In the genomic region with DNA sequence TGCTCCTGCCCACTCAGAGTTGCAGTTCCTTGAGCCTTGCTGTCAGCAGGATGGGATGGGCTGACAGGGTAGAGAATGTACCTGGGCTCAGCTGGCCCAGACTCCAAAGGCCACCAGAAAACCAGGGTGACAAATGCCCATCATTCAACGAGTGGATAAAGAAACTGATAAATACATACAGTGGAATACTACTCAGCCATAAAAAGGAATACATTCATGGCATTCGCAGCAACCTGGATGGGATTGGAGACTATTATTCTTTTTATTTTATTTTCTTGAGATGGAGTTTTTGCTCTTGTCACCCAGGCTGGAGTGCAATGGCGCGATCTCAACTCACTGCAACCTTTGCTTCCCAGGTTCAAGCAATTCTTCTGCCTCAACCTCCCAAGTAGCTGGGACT, we compare ENCODE assay signal across 25 cellular contexts. TPM values are rescaled to one million over a fixed set of nuclear protein-coding genes. Genes with fewer than 3 reads are reported as not detected.
DNase-seq lines count a peak whose midpoint lies in the region; ATAC-seq and TF ChIP-seq lines count a peak whose summit lies in the region.
"Had no signal": no experiment of that assay in that cellular context is flagged by ENCODE, and none has a peak within 500 bp of the region (broad histone marks: within the 10 kb centered on the region; RNA-seq: fewer than 3 reads in every experiment).

No MANE protein-coding gene starts in this region.

- H3K23ac ChIP-seq in mesenchymal stem cell (ENCODE audit: low read length in 2 of 2) = no peak overlapping the region

- H3K4me3 ChIP-seq in HEK293 (ENCODE audit: low read depth, low read length) = no peak overlapping the region
- no peak overlapping the region for H3K4me3 ChIP-seq in mesenchymal stem cell (ENCODE audit: insufficient read depth in 1 of 2, low read depth in 1 of 2, low read length in 2 of 2)
- H3K4me3 ChIP-seq: A549; BLaER1 treated with 17β-estradiol and CSF1 and Interleukin-3, amounts not matched to agents 10 nM and 100 nM had no signal

- H3K79me1 ChIP-seq in mesenchymal stem cell (replicated peaks; ENCODE audit: low read length, poor library complexity, severe bottlenecking) = peaks cover 17% of the 10 kb centered on the region

- H3K9me3 ChIP-seq in HEK293 (ENCODE audit: control insufficient read depth, insufficient read depth, low read depth, low read length) = no peaks in the 10 kb centered on the region
- no peaks in the 10 kb centered on the region for H3K9me3 ChIP-seq in mesenchymal stem cell (ENCODE audit: control insufficient read depth, low read length)
- H3K9me3 ChIP-seq: A549; BLaER1 treated with 17β-estradiol and CSF1 and Interleukin-3, amounts not matched to agents 10 nM and 100 nM had no signal

- intact Hi-C loops in CD14-positive monocyte (cut with micrococcal nuclease) = no loop called here

- no peak overlapping the region for H2AK5ac ChIP-seq in mesenchymal stem cell (ENCODE audit: low read length, severe bottlenecking)

- H3K4me3 Mint-ChIP-seq in CD14-positive monocyte (no peak overlapping the region), T-cell (no peak overlapping the region)
- H3K4me3 Mint-ChIP-seq: B cell; CD4-positive, CD25-positive, alpha-beta regulatory T cell; CD8-positive, alpha-beta memory T cell had no signal

- no peak overlapping the region for H4K8ac ChIP-seq in mesenchymal stem cell (ENCODE audit: low read length)

- H2BK15ac ChIP-seq in mesenchymal stem cell (ENCODE audit: low read depth, poor library complexity, severe bottlenecking) = peak overlapping the region; percentile 20

- no peak overlapping the region for H3K27ac Mint-ChIP-seq in CD14-positive monocyte
- no peak overlapping the region for H3K27ac Mint-ChIP-seq in T-cell
- H3K27ac Mint-ChIP-seq: B cell; CD4-positive, CD25-positive, alpha-beta regulatory T cell; CD8-positive, alpha-beta memory T cell had no signal

- no peak overlapping the region for H4K91ac ChIP-seq in mesenchymal stem cell (ENCODE audit: low read length)

- H2AFZ ChIP-seq in mesenchymal stem cell (ENCODE audit: low read depth, low read length) = no peak overlapping the region

- no peak overlapping the region for H3K4me2 ChIP-seq in mesenchymal stem cell (ENCODE audit: low read length, poor library complexity, severe bottlenecking)
- H3K4me2 ChIP-seq: A549 had no signal

- no peaks in the 10 kb centered on the region for H3K4me1 Mint-ChIP-seq in CD14-positive monocyte
- peaks cover 17 to 20% (median 20%) of the 10 kb centered on the region in 3 donors for H3K4me1 Mint-ChIP-seq in T-cell

- POLR2A ChIA-PET in HEK293 (lab: Yijun Ruan, JAX) (no interaction called here), RWPE1 (lab: Yijun Ruan, JAX; ENCODE audit: low non-redundant PET) (no interaction called here), T-cell (lab: Charles Lee) (no interaction called here)

- H2BK120ac ChIP-seq in mesenchymal stem cell (ENCODE audit: low read depth, low read length) = no peak overlapping the region

- no peak for ATAC-seq in T-cell (replicated peaks in 1 of 4)
- ATAC-seq: A549 had no signal

- H3K36me3 Mint-ChIP-seq in CD14-positive monocyte (peaks cover 3 to 13% of the 10 kb centered on the region in 2 donors), T-cell (peaks cover 11% of the 10 kb centered on the region)

- H2BK12ac ChIP-seq in mesenchymal stem cell (ENCODE audit: low read length in 2 of 2) = no peak overlapping the region

- peaks cover 9% of the 10 kb centered on the region for H3K4me1 ChIP-seq in HEK293 (ENCODE audit: control insufficient read depth, insufficient read depth, low read length)
- peaks cover 27% of the 10 kb centered on the region for H3K4me1 ChIP-seq in mesenchymal stem cell (ENCODE audit: control insufficient read depth, insufficient read depth, low read depth, low read length)

- H3K9me3 Mint-ChIP-seq in CD14-positive monocyte (peaks cover 0 to 3% (median 0%) of the 10 kb centered on the region in 7 donors), T-cell (no peaks in the 10 kb centered on the region)
- H3K9me3 Mint-ChIP-seq: CD4-positive, alpha-beta memory T cell; CD4-positive, CD25-positive, alpha-beta regulatory T cell; CD8-positive, alpha-beta memory T cell had no signal

- H3K14ac ChIP-seq in mesenchymal stem cell (ENCODE audit: low read length in 2 of 2) = no peak overlapping the region

- H3K18ac ChIP-seq in mesenchymal stem cell (ENCODE audit: low read depth in 1 of 2, low read length in 2 of 2) = no peak overlapping the region

- WGBS in mesenchymal stem cell = 96% methylated on average over 3 of the region's 4 CpGs

- H3K27me3 Mint-ChIP-seq in CD14-positive monocyte (ENCODE audit: low read depth in 3 of 3) = peaks cover 0 to 4% (median 1%) of the 10 kb centered on the region in 3 donors
- H3K27me3 Mint-ChIP-seq in T-cell = no peaks in the 10 kb centered on the region
- H3K27me3 Mint-ChIP-seq: B cell; CD4-positive, alpha-beta memory T cell; CD4-positive, CD25-positive, alpha-beta regulatory T cell had no signal

- H3K36me3 ChIP-seq in HEK293 (ENCODE audit: control insufficient read depth in 2 of 2, insufficient read depth in 1 of 2, low read length in 2 of 2) (peaks cover 0 to 6% of the 10 kb centered on the region in 2 experiments; a peak in 1 of 3 replicates), mesenchymal stem cell (ENCODE audit: control insufficient read depth in 1 of 2, insufficient read depth in 2 of 2, low read depth in 1 of 2, low read length in 2 of 2) (peaks cover 10 to 25% of the 10 kb centered on the region in 2 experiments)

- peak; percentile 3 for DNase-seq in CD14-positive monocyte (ENCODE audit: low spot score)
- no peak for DNase-seq in RWPE1 (ENCODE audit: low spot score)
- no peak for DNase-seq in mesenchymal stem cell
- DNase-seq in GDM1 (lab: John Stamatoyannopoulos, UW) = no peak
- DNase-seq in activated effector memory CD4-positive, alpha-beta T cell treated with anti-CD3 and anti-CD28 coated beads, Interleukin-2, amount 50 U/mL, for 16 hours = no peak
- DNase-seq in T-cell = no peak
- no peak for DNase-seq in middle frontal gyrus (ENCODE audit: extremely low spot score, low spot score)
- DNase-seq: AML-193; CD4-positive, alpha-beta memory T cell; CD4-positive, CD25-positive, alpha-beta regulatory T cell; CD8-positive, alpha-beta memory T cell; COR-L47; DMS 273 treated with DMSO at 0.1 percent for 48 hours; DMS153; DMS53; DMS79; DND-41; EL; GF-D8 had no signal

- H3K4ac ChIP-seq in mesenchymal stem cell (ENCODE audit: low read depth in 1 of 2, low read length in 2 of 2) = no peak overlapping the region

- no peaks in the 10 kb centered on the region for H3K27me3 ChIP-seq in mesenchymal stem cell (ENCODE audit: control insufficient read depth in 1 of 2, insufficient read depth in 1 of 2, low read length in 2 of 2)
- H3K27me3 ChIP-seq: BLaER1 treated with 17β-estradiol and CSF1 and Interleukin-3, amounts not matched to agents 10 nM and 100 nM had no signal

- H3K27ac ChIP-seq in HEK293 (ENCODE audit: extremely low read depth, low read depth, low read length) (no peak overlapping the region), RWPE1 (peak overlapping the region; percentile 95), mesenchymal stem cell (ENCODE audit: low read length, poor library complexity, severe bottlenecking) (no peak overlapping the region)
- H3K27ac ChIP-seq: 22Rv1; A549; BLaER1 treated with 17β-estradiol and CSF1 and Interleukin-3, amounts not matched to agents 10 nM and 100 nM; C4-2B had no signal

- TF ChIP-seq CTCF in CD14-positive monocyte (IDR thresholded peaks at IDR 0.05) (no peak), HEK293 (tag by site-specific recombination; IDR thresholded peaks at IDR 0.05) (no peak), RWPE1 (conservative IDR thresholded peaks at IDR 0.05; ENCODE audit: low read depth) (no peak)

- CTCF ChIA-PET in HEK293 (lab: Yijun Ruan, JAX) = interaction anchor here (2.0 to 2.1 kb wide), 2 partner anchors 9 to 10 kb away, joined by 8 to 14 read pairs; no protein-coding TSS in a partner anchor
- CTCF ChIA-PET in RWPE1 (lab: Yijun Ruan, JAX) = no interaction called here
- CTCF ChIA-PET in T-cell (lab: Charles Lee) = no interaction called here

- no peak overlapping the region for H2BK5ac ChIP-seq in mesenchymal stem cell (ENCODE audit: low read depth, low read length, poor library complexity, severe bottlenecking)

- no peak overlapping the region for H3K9ac ChIP-seq in mesenchymal stem cell (ENCODE audit: low read length)

TF ChIP-seq in HEK293, 187 proteins besides CTCF, POLR2A, EP300 and RAD21:
- TF ChIP-seq YY1 (tag by site-specific recombination; IDR thresholded peaks at IDR 0.05) (no peak), ZNF146 (tag by site-specific recombination; IDR thresholded peaks at IDR 0.05) (peak; percentile 71), GLIS2 (tag by site-specific recombination; IDR thresholded peaks at IDR 0.05) (no peak)

RNA-seq across cellular contexts. Expression of gene SGSM2, which starts 19.9 kb away (rescaled TPM):
- 1 to 10 TPM; 3.0 to 3.5 TPM for polyA plus RNA-seq in CD14-positive monocyte
- polyA plus RNA-seq in mesenchymal stem cell (2013, experiment 1 of 2) = 39.7 TPM
- polyA plus RNA-seq in mesenchymal stem cell (2013, experiment 2 of 2) = 36.3 TPM
- 100 to 1,000 TPM; 124 to 172 (median 160) TPM for total RNA-seq in T-cell

RNA-seq across cellular contexts. Expression of gene TSR1, which starts 21.0 kb away (rescaled TPM):
- polyA plus RNA-seq in CD14-positive monocyte = 1 to 10 TPM; 8.1 to 9.3 TPM
- polyA plus RNA-seq in mesenchymal stem cell (2013, experiment 1 of 2) = 13.3 TPM
- 12.6 TPM for polyA plus RNA-seq in mesenchymal stem cell (2013, experiment 2 of 2)
- total RNA-seq in T-cell = 10 to 100 TPM; 27.8 to 33.7 (median 28.8) TPM

RNA-seq across cellular contexts. Expression of gene MNT, which starts 43.6 kb away (rescaled TPM):
- polyA plus RNA-seq in CD14-positive monocyte = 1 to 10 TPM in 1 of 2 donors, under 1 TPM in 1; 0.28 to 1.3 TPM
- polyA plus RNA-seq in mesenchymal stem cell (2013, experiment 1 of 2) = 21.1 TPM
- polyA plus RNA-seq in mesenchymal stem cell (2013, experiment 2 of 2) = 19.7 TPM
- 10 to 100 TPM; 43.0 to 97.8 (median 58.2) TPM for total RNA-seq in T-cell

RNA-seq across cellular contexts. Expression of gene SRR, which starts 53.5 kb away (rescaled TPM):
- 1 to 10 TPM; 3.7 to 5.7 TPM for polyA plus RNA-seq in CD14-positive monocyte
- polyA plus RNA-seq in mesenchymal stem cell (2013, experiment 1 of 2) = 12.2 TPM
- polyA plus RNA-seq in mesenchymal stem cell (2013, experiment 2 of 2) = 10.6 TPM
- total RNA-seq in T-cell = 1 to 10 TPM; 3.5 to 8.8 (median 5.2) TPM

RNA-seq across cellular contexts. Expression of gene SMG6, which starts 53.7 kb away (rescaled TPM):
- polyA plus RNA-seq in CD14-positive monocyte = 1 to 10 TPM in 1 of 2 donors, under 1 TPM in 1; 0.67 to 1.1 TPM
- polyA plus RNA-seq in mesenchymal stem cell (2013, experiment 1 of 2) = 25.3 TPM
- 25.6 TPM for polyA plus RNA-seq in mesenchymal stem cell (2013, experiment 2 of 2)
- 10 to 100 TPM; 42.7 to 55.4 (median 45.9) TPM for total RNA-seq in T-cell
